8 cellular contexts compared by ENCODE assay signal in the genomic region with DNA sequence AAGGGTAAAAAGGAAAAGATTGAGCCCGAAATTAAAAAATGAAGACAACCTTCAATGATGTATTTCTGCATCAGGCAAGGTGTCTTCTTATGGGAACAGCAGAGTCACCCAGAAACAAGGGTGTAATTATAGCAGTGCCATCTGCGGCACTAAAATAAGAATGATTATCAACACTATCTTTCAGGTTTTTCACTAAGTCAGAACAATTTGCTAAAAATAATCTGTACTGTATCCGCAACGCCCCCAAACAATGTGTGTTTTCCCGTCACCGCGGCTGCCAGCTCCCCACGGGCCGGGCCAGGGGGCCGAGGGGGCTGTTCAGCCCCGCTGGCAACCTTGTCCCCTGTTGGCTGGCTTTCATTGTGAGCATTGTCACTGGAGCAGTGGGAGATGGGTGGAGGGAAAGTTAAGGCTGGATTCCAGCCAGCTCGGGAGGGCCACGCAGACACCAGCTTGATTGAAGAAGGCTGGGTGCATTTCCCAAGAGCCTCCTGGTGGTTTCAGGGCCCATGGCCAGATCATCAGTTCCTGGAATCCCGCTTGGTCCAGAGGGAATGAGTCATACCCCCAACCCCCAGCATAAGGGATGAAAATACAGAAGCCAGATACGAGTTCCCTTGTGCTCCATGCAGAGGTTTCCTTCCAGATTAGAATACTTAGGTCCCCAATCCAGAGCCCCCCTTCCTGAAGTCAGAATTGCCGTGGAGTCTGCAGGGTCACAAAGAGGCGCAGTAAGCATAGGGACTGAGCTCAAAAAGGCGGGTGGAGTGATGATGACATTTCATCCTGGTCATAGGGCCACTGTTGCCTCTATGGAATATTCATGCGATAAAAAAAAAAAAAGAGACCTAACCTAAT.
A peak's percentile ranks its signal among the peaks of the same experiment; 100 is the strongest.
DNase-seq lines count a peak whose midpoint lies in the region; ATAC-seq and TF ChIP-seq lines count a peak whose summit lies in the region.

No MANE protein-coding gene starts in this region.

- no peak overlapping the region for H3K27ac Mint-ChIP-seq in natural killer cell treated with Interleukin-12 subunit alpha and Interleukin-12 subunit beta and Interleukin-15 and Interleukin-18, amount 100 ng/mL, for 72 hours

- DNase-seq in AG09309 (ENCODE audit: low read depth) (peak; percentile 88), NCI-H1694 (lab: John Stamatoyannopoulos, UW) (peak; percentile 57), astrocyte of the spinal cord (ENCODE audit: low read depth, low spot score) (peak; percentile 96), inferior parietal cortex (ENCODE audit: extremely low spot score) (peak; percentile 75), stomach (peak; percentile 66)
- DNase-seq in natural killer cell treated with Interleukin-12 subunit alpha and Interleukin-12 subunit beta and Interleukin-15 and Interleukin-18, amount 100 ng/mL, for 72 hours (ENCODE audit: low spot score) = no peak
- DNase-seq in stimulated activated CD4-positive, alpha-beta T cell treated with anti-CD3 and anti-CD28 coated beads, Interleukin-15, amount 100 ng/mL, for 24 hours = no peak

- in situ Hi-C loops in astrocyte of the spinal cord (cut with HindIII; ENCODE audit: low sequenced_read_pairs) = no loop called here

- no peaks in the 10 kb centered on the region for H3K9me3 ChIP-seq in stomach

- no peaks in the 10 kb centered on the region for H3K9me3 Mint-ChIP-seq in natural killer cell treated with Interleukin-12 subunit alpha and Interleukin-12 subunit beta and Interleukin-15 and Interleukin-18, amount 100 ng/mL, for 72 hours

- peaks cover 7 to 15% of the 10 kb centered on the region in 2 donors for H3K4me1 Mint-ChIP-seq in natural killer cell treated with Interleukin-12 subunit alpha and Interleukin-12 subunit beta and Interleukin-15 and Interleukin-18, amount 100 ng/mL, for 72 hours (ENCODE audit: low read depth in 2 of 2)

- no peak overlapping the region for H3K4me3 Mint-ChIP-seq in natural killer cell treated with Interleukin-12 subunit alpha and Interleukin-12 subunit beta and Interleukin-15 and Interleukin-18, amount 100 ng/mL, for 72 hours

- no peaks in the 10 kb centered on the region for H3K27me3 ChIP-seq in stomach

- H3K36me3 ChIP-seq in stomach = no peaks in the 10 kb centered on the region

- peak overlapping the region; percentile 61 to 87 (median 76) for H3K27ac ChIP-seq in stomach

- H3K36me3 Mint-ChIP-seq in natural killer cell treated with Interleukin-12 subunit alpha and Interleukin-12 subunit beta and Interleukin-15 and Interleukin-18, amount 100 ng/mL, for 72 hours = no peaks in the 10 kb centered on the region

- TF ChIP-seq EP300 in stomach (IDR thresholded peaks at IDR 0.05) = peak; percentile 51

- H3K4me1 ChIP-seq in stomach = peaks cover 14 to 29% (median 22%) of the 10 kb centered on the region in 4 donors

- no peak for TF ChIP-seq POLR2A in stomach (IDR thresholded peaks at IDR 0.05)

- H3K4me3 ChIP-seq in AG09309 (ENCODE audit: control insufficient read depth, low read depth, low read length) (peak overlapping the region; percentile 27), astrocyte of the spinal cord (ENCODE audit: low read depth, low read length) (no peak overlapping the region), stomach (no peak overlapping the region)

- H3K27me3 Mint-ChIP-seq in natural killer cell treated with Interleukin-12 subunit alpha and Interleukin-12 subunit beta and Interleukin-15 and Interleukin-18, amount 100 ng/mL, for 72 hours = no peaks in the 10 kb centered on the region

- intact Hi-C loops in stomach (cut with DNase I; ENCODE audit: low total_unique reads) = no loop called here

- TF ChIP-seq CTCF in AG09309 (IDR thresholded peaks at IDR 0.05; ENCODE audit: control insufficient read depth, insufficient read depth, low read depth, low read length, missing control alignments) (no peak), astrocyte of the spinal cord (IDR thresholded peaks at IDR 0.05; ENCODE audit: low read depth, low read length) (peak; percentile 0), stomach (IDR thresholded peaks at IDR 0.05) (no peak)

- 28 to 36% (median 31%) methylated on average over 18 to 19 of the region's 19 CpGs for WGBS in stomach, 5 donors

- peak; percentile 50 for ATAC-seq in GM21717 (IDR thresholded peaks at IDR 0.05; ENCODE audit: unreplicated experiment)
- no peak for ATAC-seq in natural killer cell treated with Interleukin-12 subunit alpha and Interleukin-12 subunit beta and Interleukin-15 and Interleukin-18, amount 100 ng/mL, for 72 hours

Comparison
In these comparisons a context has a peak if more than half of its experiments do, and no peak if none do; other contexts are left out.
1. DNase-seq: peak in AG09309 (single experiment), NCI-H1694 (single experiment), astrocyte of the spinal cord (single experiment), inferior parietal cortex (single experiment) and stomach (single experiment); none in natural killer cell treated with Interleukin-12 subunit alpha and Interleukin-12 subunit beta and Interleukin-15 and Interleukin-18, amount 100 ng/mL, for 72 hours (single experiment) and stimulated activated CD4-positive, alpha-beta T cell treated with anti-CD3 and anti-CD28 coated beads, Interleukin-15, amount 100 ng/mL, for 24 hours (single experiment).